In the genomic region with DNA sequence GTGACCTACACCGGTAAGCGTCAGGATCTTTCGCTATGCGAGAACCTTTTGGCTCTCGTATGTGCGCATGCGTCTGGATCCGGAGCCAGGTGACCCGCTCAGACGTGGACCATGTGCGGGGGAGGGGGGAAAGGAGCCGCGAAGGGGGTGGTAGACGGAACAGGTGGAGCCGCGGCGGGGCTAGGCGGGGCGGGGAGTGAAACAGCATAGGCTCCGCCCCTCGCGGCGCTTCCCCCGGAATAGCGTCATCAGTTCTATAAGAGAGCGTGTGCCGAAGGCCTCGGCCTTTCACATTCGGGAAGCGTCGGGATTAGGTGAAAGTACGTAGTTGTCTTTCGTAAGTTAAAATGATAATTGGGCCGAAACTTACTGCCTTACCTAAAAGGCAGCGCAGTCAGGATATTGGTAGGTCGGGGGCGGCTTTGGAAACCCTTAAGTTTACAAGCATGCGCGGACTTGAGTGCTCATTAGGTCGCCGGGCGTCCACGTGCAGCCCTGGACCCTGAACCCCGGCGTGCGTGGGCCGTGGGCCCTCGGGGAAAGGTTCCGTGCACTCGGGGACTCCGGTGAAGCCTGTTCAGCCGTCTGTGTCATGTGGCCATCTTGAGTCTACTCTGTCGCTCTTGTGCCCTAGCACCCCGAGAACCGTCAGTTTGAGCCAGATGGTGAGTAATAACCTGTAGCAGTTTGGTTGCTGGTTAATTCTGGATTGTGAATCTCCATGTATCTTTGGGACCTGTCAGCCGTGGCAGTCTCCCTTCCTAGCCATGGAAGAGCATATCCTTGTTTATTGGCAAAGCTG, we compare ENCODE assay signal across 1 cellular context.
A peak's percentile ranks its signal among the peaks of the same experiment; 100 is the strongest.
TF ChIP-seq lines count a peak whose summit lies in the region.

No MANE protein-coding gene starts in this region.

TF ChIP-seq in SK-N-SH, 30 proteins besides CTCF, POLR2A, EP300 and RAD21 (continued from another document):
- TF ChIP-seq, protein P1, sequence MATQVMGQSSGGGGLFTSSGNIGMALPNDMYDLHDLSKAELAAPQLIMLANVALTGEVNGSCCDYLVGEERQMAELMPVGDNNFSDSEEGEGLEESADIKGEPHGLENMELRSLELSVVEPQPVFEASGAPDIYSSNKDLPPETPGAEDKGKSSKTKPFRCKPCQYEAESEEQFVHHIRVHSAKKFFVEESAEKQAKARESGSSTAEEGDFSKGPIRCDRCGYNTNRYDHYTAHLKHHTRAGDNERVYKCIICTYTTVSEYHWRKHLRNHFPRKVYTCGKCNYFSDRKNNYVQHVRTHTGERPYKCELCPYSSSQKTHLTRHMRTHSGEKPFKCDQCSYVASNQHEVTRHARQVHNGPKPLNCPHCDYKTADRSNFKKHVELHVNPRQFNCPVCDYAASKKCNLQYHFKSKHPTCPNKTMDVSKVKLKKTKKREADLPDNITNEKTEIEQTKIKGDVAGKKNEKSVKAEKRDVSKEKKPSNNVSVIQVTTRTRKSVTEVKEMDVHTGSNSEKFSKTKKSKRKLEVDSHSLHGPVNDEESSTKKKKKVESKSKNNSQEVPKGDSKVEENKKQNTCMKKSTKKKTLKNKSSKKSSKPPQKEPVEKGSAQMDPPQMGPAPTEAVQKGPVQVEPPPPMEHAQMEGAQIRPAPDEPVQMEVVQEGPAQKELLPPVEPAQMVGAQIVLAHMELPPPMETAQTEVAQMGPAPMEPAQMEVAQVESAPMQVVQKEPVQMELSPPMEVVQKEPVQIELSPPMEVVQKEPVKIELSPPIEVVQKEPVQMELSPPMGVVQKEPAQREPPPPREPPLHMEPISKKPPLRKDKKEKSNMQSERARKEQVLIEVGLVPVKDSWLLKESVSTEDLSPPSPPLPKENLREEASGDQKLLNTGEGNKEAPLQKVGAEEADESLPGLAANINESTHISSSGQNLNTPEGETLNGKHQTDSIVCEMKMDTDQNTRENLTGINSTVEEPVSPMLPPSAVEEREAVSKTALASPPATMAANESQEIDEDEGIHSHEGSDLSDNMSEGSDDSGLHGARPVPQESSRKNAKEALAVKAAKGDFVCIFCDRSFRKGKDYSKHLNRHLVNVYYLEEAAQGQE (IDR thresholded peaks at IDR 0.05; ENCODE audit: low read depth, low read length) = peak; percentile 62; the same call in 1 of the 2 replicates
- TF ChIP-seq JUND (IDR thresholded peaks at IDR 0.05) (peak; percentile 34; the same call in 1 of the 2 replicates), FOXJ3 (CRISPR knock-in tag; IDR thresholded peaks at IDR 0.05) (no peak; the same call in 1 of the 2 replicates), MEF2A (IDR thresholded peaks at IDR 0.05; ENCODE audit: borderline replicate concordance, low read depth) (0 out of 2 replicates have a peak, but pooled peaks have one; percentile 10), FOXM1 (IDR thresholded peaks at IDR 0.05; ENCODE audit: low read depth) (0 out of 2 replicates have a peak, but pooled peaks have one; percentile 42), NFIC (IDR thresholded peaks at IDR 0.05; ENCODE audit: borderline replicate concordance) (no peak), SIN3A (IDR thresholded peaks at IDR 0.05; ENCODE audit: borderline replicate concordance, low read depth, low read length) (peak; percentile 93), RCOR1 (IDR thresholded peaks at IDR 0.05; ENCODE audit: low read length) (peak; percentile 47; the same call in 1 of the 2 replicates), SMC3 (IDR thresholded peaks at IDR 0.05; ENCODE audit: low read depth, low read length) (no peak; the same call in 1 of the 2 replicates), FOSL2 (IDR thresholded peaks at IDR 0.05; ENCODE audit: borderline replicate concordance, low read depth) (no peak; the same call in 1 of the 2 replicates), EZH2phosphoT487 (IDR thresholded peaks at IDR 0.05; ENCODE audit: borderline replicate concordance, low read depth) (no peak), TAF1 (IDR thresholded peaks at IDR 0.05; ENCODE audit: borderline replicate concordance, low read depth, low read length) (peak; percentile 99), YY1 (IDR thresholded peaks at IDR 0.05; ENCODE audit: low read depth) (0 out of 2 replicates have a peak, but pooled peaks have one; percentile 40), POLR2AphosphoS5 (IDR thresholded peaks at IDR 0.05; ENCODE audit: low read depth, low read length) (peak; percentile 100), GATA2 (CRISPR knock-in tag; IDR thresholded peaks at IDR 0.05) (no peak), MXI1 (IDR thresholded peaks at IDR 0.05; ENCODE audit: low read depth, low read length) (peak; percentile 96), NRF1 (IDR thresholded peaks at IDR 0.05; ENCODE audit: low read depth, low read length) (peak; percentile 83), GABPA (IDR thresholded peaks at IDR 0.05; ENCODE audit: low read depth) (peak; percentile 75)
- TF ChIP-seq, protein P2, sequence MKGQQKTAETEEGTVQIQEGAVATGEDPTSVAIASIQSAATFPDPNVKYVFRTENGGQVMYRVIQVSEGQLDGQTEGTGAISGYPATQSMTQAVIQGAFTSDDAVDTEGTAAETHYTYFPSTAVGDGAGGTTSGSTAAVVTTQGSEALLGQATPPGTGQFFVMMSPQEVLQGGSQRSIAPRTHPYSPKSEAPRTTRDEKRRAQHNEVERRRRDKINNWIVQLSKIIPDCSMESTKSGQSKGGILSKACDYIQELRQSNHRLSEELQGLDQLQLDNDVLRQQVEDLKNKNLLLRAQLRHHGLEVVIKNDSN (IDR thresholded peaks at IDR 0.05; ENCODE audit: borderline replicate concordance, low read depth) = peak; percentile 78; the same call in 1 of the 2 replicates
- TF ChIP-seq, protein P3, sequence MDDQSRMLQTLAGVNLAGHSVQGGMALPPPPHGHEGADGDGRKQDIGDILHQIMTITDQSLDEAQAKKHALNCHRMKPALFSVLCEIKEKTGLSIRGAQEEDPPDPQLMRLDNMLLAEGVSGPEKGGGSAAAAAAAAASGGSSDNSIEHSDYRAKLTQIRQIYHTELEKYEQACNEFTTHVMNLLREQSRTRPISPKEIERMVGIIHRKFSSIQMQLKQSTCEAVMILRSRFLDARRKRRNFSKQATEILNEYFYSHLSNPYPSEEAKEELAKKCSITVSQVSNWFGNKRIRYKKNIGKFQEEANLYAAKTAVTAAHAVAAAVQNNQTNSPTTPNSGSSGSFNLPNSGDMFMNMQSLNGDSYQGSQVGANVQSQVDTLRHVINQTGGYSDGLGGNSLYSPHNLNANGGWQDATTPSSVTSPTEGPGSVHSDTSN (IDR thresholded peaks at IDR 0.05) = no peak
- TF ChIP-seq, protein P4, sequence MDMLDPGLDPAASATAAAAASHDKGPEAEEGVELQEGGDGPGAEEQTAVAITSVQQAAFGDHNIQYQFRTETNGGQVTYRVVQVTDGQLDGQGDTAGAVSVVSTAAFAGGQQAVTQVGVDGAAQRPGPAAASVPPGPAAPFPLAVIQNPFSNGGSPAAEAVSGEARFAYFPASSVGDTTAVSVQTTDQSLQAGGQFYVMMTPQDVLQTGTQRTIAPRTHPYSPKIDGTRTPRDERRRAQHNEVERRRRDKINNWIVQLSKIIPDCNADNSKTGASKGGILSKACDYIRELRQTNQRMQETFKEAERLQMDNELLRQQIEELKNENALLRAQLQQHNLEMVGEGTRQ (IDR thresholded peaks at IDR 0.05; ENCODE audit: borderline replicate concordance, low read depth, low read length) = peak; percentile 40; the same call in 1 of the 2 replicates
TF ChIP-seq in SK-N-SH: peak in this region for 18.
